21 cellular contexts compared by ENCODE assay signal in the genomic region with DNA sequence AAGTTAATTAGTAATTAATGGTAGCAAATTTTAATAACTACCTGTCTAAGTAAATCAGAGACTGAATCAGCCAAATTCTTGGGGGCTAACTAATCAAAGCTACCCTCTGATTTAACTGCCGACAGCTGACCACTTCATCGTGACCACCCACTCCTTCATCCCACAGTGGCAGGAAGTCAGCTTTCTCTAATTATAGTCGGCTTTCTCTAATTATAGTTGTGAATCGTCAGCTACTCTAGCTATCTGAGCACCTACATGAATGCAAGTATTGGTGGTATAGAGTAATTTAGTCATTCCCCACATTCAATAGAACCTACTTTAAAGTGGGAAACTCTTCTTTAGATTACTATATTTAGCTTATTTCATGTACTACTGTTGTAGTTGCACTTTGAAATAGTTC.
DNase-seq lines count a peak whose midpoint lies in the region; ATAC-seq, FAIRE-seq and TF ChIP-seq lines count a peak whose summit lies in the region.
"Had no signal": no experiment of that assay in that cellular context is flagged by ENCODE, and none has a peak within 500 bp of the region (broad histone marks: within the 10 kb centered on the region; RNA-seq: fewer than 3 reads in every experiment).

No MANE protein-coding gene starts in this region.

- ATAC-seq in GM19372 (IDR thresholded peaks at IDR 0.05; ENCODE audit: low read depth, unreplicated experiment) (peak; percentile 72), HG02884 (IDR thresholded peaks at IDR 0.05; ENCODE audit: unreplicated experiment) (peak; percentile 77), HG03039 (IDR thresholded peaks at IDR 0.05; ENCODE audit: unreplicated experiment) (no peak), Right ventricle myocardium inferior (no peak)
- ATAC-seq: left ventricle myocardium superior had no signal

- H3K27me3 Mint-ChIP-seq in immature natural killer cell (ENCODE audit: low read depth in 3 of 3), result peaks cover 0 to 2% (median 2%) of the 10 kb centered on the region in 3 donors

- H3K4me3 Mint-ChIP-seq in immature natural killer cell, result no peak overlapping the region
- H3K4me3 Mint-ChIP-seq: activated T-helper 1 cell treated with anti-CD3 and anti-CD28 coated beads, Interleukin-12 subunit alpha, Interleukin-12 subunit beta, Interleukin-2, Interleukin-4 antibody, amounts not matched to agents 30 ng/mL and 10 ng/mL and 1 ng/mL, durations not matched to agents 14 hours and 24 hours and 36 hours had no signal

- no peak overlapping the region for H3K27ac Mint-ChIP-seq in immature natural killer cell
- H3K27ac Mint-ChIP-seq: activated T-helper 1 cell treated with anti-CD3 and anti-CD28 coated beads, Interleukin-12 subunit alpha, Interleukin-12 subunit beta, Interleukin-2, Interleukin-4 antibody, amounts not matched to agents 30 ng/mL and 10 ng/mL and 1 ng/mL, durations not matched to agents 14 hours and 24 hours and 36 hours had no signal

- H3K36me3 Mint-ChIP-seq in immature natural killer cell, result peaks cover 0 to 9% (median 0%) of the 10 kb centered on the region in 3 donors

- peaks cover 33 to 44% of the 10 kb centered on the region in 2 donors for H3K4me1 Mint-ChIP-seq in immature natural killer cell

- peak; percentile 38 for FAIRE-seq in GM12892 (lab: Jason Lieb, UNC)
- FAIRE-seq: keratinocyte, RCC 7860 had no signal

- DNase-seq in GM12892 (ENCODE audit: insufficient read length) (no peak), NCI-H69 (lab: John Stamatoyannopoulos, UW) (peak; percentile 67), immature natural killer cell (no peak), Right ventricle myocardium inferior (ENCODE audit: missing footprints) (no peak)
- DNase-seq in activated CD4-positive, alpha-beta T cell treated with anti-CD3 and anti-CD28 coated beads, Interleukin-2, amount 50 U/mL, for 4 hours, result no peak
- DNase-seq: activated CD4-positive, CD25-positive, alpha-beta regulatory T cell; activated naive CD4-positive, alpha-beta T cell treated with anti-CD3 and anti-CD28 coated beads, Interleukin-2, amount 50 U/mL, for 16 hours; amniotic stem cell; brain microvascular endothelial cell; Kasumi-1; left ventricle myocardium superior; NCI-H1694; occipital lobe; SJCRH30; stimulated activated naive CD4-positive, alpha-beta T cell treated with Interleukin-2 at 50 U/mL for 16 hours had no signal

- no peak for TF ChIP-seq POLR2A in GM12892 (IDR thresholded peaks at IDR 0.05; ENCODE audit: low read depth, low read length)

- peaks cover 0 to 4% (median 0%) of the 10 kb centered on the region in 6 donors for H3K9me3 Mint-ChIP-seq in immature natural killer cell

- intact Hi-C loops in Right ventricle myocardium inferior (cut with DNase I), result no loop called here

Comparison
In these comparisons a context has a peak if more than half of its experiments do, and no peak if none do; other contexts are left out.
1. ATAC-seq: peak in GM19372 (single experiment) and HG02884 (single experiment); none in HG03039 (single experiment) and Right ventricle myocardium inferior (single experiment).